2 cellular contexts compared by ENCODE assay signal in the genomic region with DNA sequence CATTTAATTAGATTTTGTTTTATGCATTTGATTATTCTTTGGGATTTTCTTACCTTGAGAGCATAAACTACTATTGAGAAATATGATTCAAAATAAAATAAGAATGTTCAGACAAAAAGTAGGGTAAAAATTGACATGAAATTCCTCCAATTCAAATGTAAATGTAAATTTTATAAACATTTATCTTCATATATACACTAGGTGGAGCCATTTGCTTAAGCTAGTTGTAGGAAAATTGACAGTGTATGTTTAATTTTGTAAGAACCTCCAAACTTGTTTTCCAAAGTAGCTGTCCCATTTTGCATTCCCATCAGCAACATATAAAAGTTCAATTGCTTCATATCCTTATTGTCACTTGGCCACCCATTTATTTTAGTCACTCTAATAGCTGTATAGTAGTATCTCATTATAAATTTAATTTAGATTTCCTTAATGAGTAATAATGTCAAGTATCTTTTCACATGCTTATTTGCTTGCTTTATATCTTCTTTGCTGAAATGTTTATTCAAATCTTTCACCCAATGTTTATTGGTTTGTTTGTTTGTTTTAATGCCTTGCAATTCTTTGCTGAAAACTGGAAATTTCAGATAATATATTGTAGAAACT.
TF ChIP-seq lines count a peak whose summit lies in the region.

No MANE protein-coding gene starts in this region.

TF ChIP-seq in GM12878, 131 proteins besides CTCF, POLR2A, EP300 and RAD21 (continued from another document):
- TF ChIP-seq, protein P1, sequence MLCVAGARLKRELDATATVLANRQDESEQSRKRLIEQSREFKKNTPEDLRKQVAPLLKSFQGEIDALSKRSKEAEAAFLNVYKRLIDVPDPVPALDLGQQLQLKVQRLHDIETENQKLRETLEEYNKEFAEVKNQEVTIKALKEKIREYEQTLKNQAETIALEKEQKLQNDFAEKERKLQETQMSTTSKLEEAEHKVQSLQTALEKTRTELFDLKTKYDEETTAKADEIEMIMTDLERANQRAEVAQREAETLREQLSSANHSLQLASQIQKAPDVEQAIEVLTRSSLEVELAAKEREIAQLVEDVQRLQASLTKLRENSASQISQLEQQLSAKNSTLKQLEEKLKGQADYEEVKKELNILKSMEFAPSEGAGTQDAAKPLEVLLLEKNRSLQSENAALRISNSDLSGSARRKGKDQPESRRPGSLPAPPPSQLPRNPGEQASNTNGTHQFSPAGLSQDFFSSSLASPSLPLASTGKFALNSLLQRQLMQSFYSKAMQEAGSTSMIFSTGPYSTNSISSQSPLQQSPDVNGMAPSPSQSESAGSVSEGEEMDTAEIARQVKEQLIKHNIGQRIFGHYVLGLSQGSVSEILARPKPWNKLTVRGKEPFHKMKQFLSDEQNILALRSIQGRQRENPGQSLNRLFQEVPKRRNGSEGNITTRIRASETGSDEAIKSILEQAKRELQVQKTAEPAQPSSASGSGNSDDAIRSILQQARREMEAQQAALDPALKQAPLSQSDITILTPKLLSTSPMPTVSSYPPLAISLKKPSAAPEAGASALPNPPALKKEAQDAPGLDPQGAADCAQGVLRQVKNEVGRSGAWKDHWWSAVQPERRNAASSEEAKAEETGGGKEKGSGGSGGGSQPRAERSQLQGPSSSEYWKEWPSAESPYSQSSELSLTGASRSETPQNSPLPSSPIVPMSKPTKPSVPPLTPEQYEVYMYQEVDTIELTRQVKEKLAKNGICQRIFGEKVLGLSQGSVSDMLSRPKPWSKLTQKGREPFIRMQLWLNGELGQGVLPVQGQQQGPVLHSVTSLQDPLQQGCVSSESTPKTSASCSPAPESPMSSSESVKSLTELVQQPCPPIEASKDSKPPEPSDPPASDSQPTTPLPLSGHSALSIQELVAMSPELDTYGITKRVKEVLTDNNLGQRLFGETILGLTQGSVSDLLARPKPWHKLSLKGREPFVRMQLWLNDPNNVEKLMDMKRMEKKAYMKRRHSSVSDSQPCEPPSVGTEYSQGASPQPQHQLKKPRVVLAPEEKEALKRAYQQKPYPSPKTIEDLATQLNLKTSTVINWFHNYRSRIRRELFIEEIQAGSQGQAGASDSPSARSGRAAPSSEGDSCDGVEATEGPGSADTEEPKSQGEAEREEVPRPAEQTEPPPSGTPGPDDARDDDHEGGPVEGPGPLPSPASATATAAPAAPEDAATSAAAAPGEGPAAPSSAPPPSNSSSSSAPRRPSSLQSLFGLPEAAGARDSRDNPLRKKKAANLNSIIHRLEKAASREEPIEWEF (IDR thresholded peaks at IDR 0.05; ENCODE audit: insufficient replicate concordance, low read depth, low read length): no peak
- TF ChIP-seq TCF12 (IDR thresholded peaks at IDR 0.05; ENCODE audit: low read depth, low read length) (no peak), CREM (IDR thresholded peaks at IDR 0.05; ENCODE audit: low read depth) (no peak), ASH2L (IDR thresholded peaks at IDR 0.05; ENCODE audit: borderline replicate concordance, low read depth) (no peak), SREBF1 (IDR thresholded peaks at IDR 0.05; ENCODE audit: low read length) (no peak)
- TF ChIP-seq, protein P2, sequence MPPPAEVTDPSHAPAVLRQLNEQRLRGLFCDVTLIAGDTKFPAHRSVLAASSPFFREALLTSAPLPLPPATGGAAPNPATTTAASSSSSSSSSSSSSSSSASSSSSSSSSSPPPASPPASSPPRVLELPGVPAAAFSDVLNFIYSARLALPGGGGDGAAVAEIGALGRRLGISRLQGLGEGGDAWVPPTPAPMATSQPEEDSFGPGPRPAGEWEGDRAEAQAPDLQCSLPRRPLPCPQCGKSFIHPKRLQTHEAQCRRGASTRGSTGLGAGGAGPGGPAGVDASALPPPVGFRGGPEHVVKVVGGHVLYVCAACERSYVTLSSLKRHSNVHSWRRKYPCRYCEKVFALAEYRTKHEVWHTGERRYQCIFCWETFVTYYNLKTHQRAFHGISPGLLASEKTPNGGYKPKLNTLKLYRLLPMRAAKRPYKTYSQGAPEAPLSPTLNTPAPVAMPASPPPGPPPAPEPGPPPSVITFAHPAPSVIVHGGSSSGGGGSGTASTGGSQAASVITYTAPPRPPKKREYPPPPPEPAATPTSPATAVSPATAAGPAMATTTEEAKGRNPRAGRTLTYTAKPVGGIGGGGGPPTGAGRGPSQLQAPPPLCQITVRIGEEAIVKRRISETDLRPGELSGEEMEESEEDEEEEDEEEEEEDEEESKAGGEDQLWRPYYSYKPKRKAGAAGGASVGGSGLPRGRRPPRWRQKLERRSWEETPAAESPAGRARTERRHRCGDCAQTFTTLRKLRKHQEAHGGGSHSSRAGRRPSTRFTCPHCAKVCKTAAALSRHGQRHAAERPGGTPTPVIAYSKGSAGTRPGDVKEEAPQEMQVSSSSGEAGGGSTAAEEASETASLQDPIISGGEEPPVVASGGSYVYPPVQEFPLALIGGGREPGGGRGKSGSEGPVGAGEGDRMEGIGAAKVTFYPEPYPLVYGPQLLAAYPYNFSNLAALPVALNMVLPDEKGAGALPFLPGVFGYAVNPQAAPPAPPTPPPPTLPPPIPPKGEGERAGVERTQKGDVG (CRISPR knock-in tag; IDR thresholded peaks at IDR 0.05): no peak

TF ChIP-seq in neural cell, 6 proteins besides CTCF, POLR2A, EP300 and RAD21:
- TF ChIP-seq, protein P3, sequence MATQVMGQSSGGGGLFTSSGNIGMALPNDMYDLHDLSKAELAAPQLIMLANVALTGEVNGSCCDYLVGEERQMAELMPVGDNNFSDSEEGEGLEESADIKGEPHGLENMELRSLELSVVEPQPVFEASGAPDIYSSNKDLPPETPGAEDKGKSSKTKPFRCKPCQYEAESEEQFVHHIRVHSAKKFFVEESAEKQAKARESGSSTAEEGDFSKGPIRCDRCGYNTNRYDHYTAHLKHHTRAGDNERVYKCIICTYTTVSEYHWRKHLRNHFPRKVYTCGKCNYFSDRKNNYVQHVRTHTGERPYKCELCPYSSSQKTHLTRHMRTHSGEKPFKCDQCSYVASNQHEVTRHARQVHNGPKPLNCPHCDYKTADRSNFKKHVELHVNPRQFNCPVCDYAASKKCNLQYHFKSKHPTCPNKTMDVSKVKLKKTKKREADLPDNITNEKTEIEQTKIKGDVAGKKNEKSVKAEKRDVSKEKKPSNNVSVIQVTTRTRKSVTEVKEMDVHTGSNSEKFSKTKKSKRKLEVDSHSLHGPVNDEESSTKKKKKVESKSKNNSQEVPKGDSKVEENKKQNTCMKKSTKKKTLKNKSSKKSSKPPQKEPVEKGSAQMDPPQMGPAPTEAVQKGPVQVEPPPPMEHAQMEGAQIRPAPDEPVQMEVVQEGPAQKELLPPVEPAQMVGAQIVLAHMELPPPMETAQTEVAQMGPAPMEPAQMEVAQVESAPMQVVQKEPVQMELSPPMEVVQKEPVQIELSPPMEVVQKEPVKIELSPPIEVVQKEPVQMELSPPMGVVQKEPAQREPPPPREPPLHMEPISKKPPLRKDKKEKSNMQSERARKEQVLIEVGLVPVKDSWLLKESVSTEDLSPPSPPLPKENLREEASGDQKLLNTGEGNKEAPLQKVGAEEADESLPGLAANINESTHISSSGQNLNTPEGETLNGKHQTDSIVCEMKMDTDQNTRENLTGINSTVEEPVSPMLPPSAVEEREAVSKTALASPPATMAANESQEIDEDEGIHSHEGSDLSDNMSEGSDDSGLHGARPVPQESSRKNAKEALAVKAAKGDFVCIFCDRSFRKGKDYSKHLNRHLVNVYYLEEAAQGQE (IDR thresholded peaks at IDR 0.05; ENCODE audit: borderline replicate concordance): no peak
- peak; percentile 85 for TF ChIP-seq SMC3 (conservative IDR thresholded peaks at IDR 0.05; ENCODE audit: poor library complexity)
